17 cellular contexts compared by ENCODE assay signal in genomic region chr19:17966115-17966455, GRCh38. TPM values are rescaled to one million over a fixed set of nuclear protein-coding genes. Genes with fewer than 3 reads are reported as not detected.
"Had no signal": no experiment of that assay in that cellular context is flagged by ENCODE, and none has a peak within 500 bp of the region (broad histone marks: within the 10 kb centered on the region; RNA-seq: fewer than 3 reads in every experiment).

No MANE protein-coding gene starts in this region.

- H3K4me3 ChIP-seq: lung, thyroid gland, uterus had no signal

- H3K36me3 Mint-ChIP-seq: stimulated activated effector memory CD8-positive, alpha-beta T cell treated with anti-CD3 and anti-CD28 coated beads, Interleukin-12 subunit alpha, Interleukin-12 subunit beta, amount 100 ng/mL, for 72 hours had no signal

- H3K27ac ChIP-seq: breast epithelium, foreskin keratinocyte, neutrophil, thyroid gland, uterus, WERI-Rb-1 had no signal

- H3K36me3 ChIP-seq: breast epithelium, neutrophil, thyroid gland, uterus had no signal

- H3K27ac Mint-ChIP-seq: activated CD4-positive, alpha-beta T cell treated with anti-CD3 and anti-CD28 coated beads, Interleukin-2, amount 10 ng/mL, durations not matched to agents 24 days and 14 days; activated T-cell treated with anti-CD3 and anti-CD28 coated beads, Interleukin-2, amount 50 U/mL, for 72 hours; stimulated activated effector memory CD8-positive, alpha-beta T cell treated with anti-CD3 and anti-CD28 coated beads, Interleukin-12 subunit alpha, Interleukin-12 subunit beta, amount 100 ng/mL, for 72 hours; T-helper 1 cell treated with Interleukin-12 subunit alpha and Interleukin-12 subunit beta and Interleukin-4 antibody, amounts not matched to agents 30 μg/mL and 1 μg/mL, for 36 hours had no signal

- DNase-seq: activated CD4-positive, alpha-beta T cell treated with anti-CD3 and anti-CD28 coated beads, Interleukin-2, amount 10 ng/mL, durations not matched to agents 24 days and 14 days; activated CD8-positive, alpha-beta memory T cell treated with anti-CD3 and anti-CD28 coated beads, Interleukin-2, amount 50 U/mL, for 48 hours; activated T-cell treated with anti-CD3 and anti-CD28 coated beads, Interleukin-2, amount 50 U/mL, for 72 hours; cerebellar nuclear complex; effector CD8-positive, alpha-beta T cell; foreskin keratinocyte; midbrain; retina; thyroid gland; uterus; WERI-Rb-1 had no signal

- H3K27me3 ChIP-seq: thyroid gland had no signal

- H3K4me3 Mint-ChIP-seq: activated CD4-positive, alpha-beta T cell treated with anti-CD3 and anti-CD28 coated beads, Interleukin-2, amount 10 ng/mL, durations not matched to agents 24 days and 14 days; T-helper 1 cell treated with Interleukin-12 subunit alpha and Interleukin-12 subunit beta and Interleukin-4 antibody, amounts not matched to agents 30 μg/mL and 1 μg/mL, for 36 hours had no signal

- H3K4me1 ChIP-seq: breast epithelium, foreskin keratinocyte, uterus had no signal

- H3K9me3 ChIP-seq: breast epithelium, neutrophil, thyroid gland, uterus had no signal

- H3K9me3 Mint-ChIP-seq: activated CD4-positive, alpha-beta T cell treated with anti-CD3 and anti-CD28 coated beads, Interleukin-2, amount 10 ng/mL, durations not matched to agents 24 days and 14 days; activated T-cell treated with anti-CD3 and anti-CD28 coated beads, Interleukin-2, amount 50 U/mL, for 72 hours; stimulated activated effector memory CD8-positive, alpha-beta T cell treated with anti-CD3 and anti-CD28 coated beads, Interleukin-12 subunit alpha, Interleukin-12 subunit beta, amount 100 ng/mL, for 72 hours; T-helper 1 cell treated with Interleukin-12 subunit alpha and Interleukin-12 subunit beta and Interleukin-4 antibody, amounts not matched to agents 30 μg/mL and 1 μg/mL, for 36 hours had no signal

- ATAC-seq: stimulated activated effector memory CD8-positive, alpha-beta T cell treated with anti-CD3 and anti-CD28 coated beads, Interleukin-12 subunit alpha, Interleukin-12 subunit beta, amount 100 ng/mL, for 72 hours had no signal

RNA-seq across cellular contexts. Expression of gene KCNN1, which starts 0.8 kb away (rescaled TPM):
- total RNA-seq: activated CD4-positive, alpha-beta T cell treated with anti-CD3 and anti-CD28 coated beads, Interleukin-2, amount 10 ng/mL, durations not matched to agents 24 days and 14 days; foreskin keratinocyte; myocyte had no signal
